ENCODE assay signal across 11 cellular contexts in the genomic region with DNA sequence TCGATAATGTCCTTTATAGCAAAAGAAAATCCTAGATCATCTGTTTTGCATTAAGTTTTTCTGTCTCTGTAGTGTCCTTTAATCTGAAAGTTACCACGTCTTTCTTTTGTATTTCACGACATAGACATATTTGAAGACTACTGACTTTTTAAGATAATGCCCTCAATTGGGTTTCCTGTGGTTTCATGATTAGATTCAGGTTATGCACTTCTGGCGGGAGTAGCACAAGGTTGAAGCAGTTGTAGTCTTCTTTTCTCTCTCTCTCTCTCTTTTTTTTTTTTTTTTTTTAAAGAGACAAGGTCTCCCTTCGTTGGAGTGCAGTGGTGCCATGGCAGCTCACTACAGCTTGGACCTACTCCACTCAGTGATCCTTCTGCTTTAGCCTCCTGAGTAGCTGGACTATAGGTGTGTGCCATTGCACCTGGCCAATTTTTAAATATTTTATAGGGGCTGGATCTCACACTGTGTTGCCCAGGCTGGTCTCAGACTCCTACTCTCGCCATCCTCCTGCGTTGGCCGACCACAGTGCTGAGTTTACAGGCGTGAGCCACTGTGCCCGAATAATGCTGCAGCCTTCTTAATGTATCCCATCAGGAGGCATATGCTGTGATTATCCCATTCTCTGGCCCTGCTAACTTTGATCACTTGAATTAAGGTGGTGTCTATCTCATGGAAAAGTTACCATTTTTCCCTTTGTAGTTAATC. TPM values are rescaled to one million over a fixed set of nuclear protein-coding genes. Genes with fewer than 3 reads are reported as not detected.
A peak's percentile ranks its signal among the peaks of the same experiment; 100 is the strongest.
DNase-seq lines count a peak whose midpoint lies in the region; ATAC-seq and TF ChIP-seq lines count a peak whose summit lies in the region.
"Had no signal": no experiment of that assay in that cellular context is flagged by ENCODE, and none has a peak within 500 bp of the region (broad histone marks: within the 10 kb centered on the region; RNA-seq: fewer than 3 reads in every experiment).

No MANE protein-coding gene starts in this region.

- CTCF ChIA-PET in SK-N-SH (lab: Yijun Ruan, JAX) = no interaction called here
- CTCF ChIA-PET in activated CD8-positive, alpha-beta T cell treated with anti-CD3 and anti-CD28 coated beads for 36 hours (lab: Charles Lee) = interaction anchor here (0.6 to 1.5 kb wide), 3 partner anchors 10 to 39 kb away, joined by 3 to 4 read pairs (median 3); no protein-coding TSS in a partner anchor

- TF ChIP-seq CTCF in SK-N-SH (IDR thresholded peaks at IDR 0.05) (no peak), lung (IDR thresholded peaks at IDR 0.05; ENCODE audit: control extremely low read depth, extremely low read depth) (no peak), gastroesophageal sphincter (IDR thresholded peaks at IDR 0.05) (no peak)
- no peak for TF ChIP-seq CTCF in activated CD8-positive, alpha-beta T cell treated with anti-CD3 and anti-CD28 coated beads for 36 hours (IDR thresholded peaks at IDR 0.05)

- H3K36me3 ChIP-seq in SK-N-SH (replicated peaks in 1 of 2; ENCODE audit: control insufficient read depth in 1 of 2, insufficient read depth in 2 of 2, low read length in 1 of 2) = no peaks in the 10 kb centered on the region
- H3K36me3 ChIP-seq in lung (ENCODE audit: control insufficient read depth in 2 of 2, insufficient read depth in 2 of 2, low read length in 2 of 2) = no peaks in the 10 kb centered on the region
- H3K36me3 ChIP-seq in gastroesophageal sphincter = no peaks in the 10 kb centered on the region
- H3K36me3 ChIP-seq: brain microvascular endothelial cell had no signal

- H3K36me3 Mint-ChIP-seq in activated CD8-positive, alpha-beta T cell treated with anti-CD3 and anti-CD28 coated beads for 36 hours (ENCODE audit: low read depth) = peaks cover 8% of the 10 kb centered on the region

- peak overlapping the region; percentile 81 for H3K4me3 Mint-ChIP-seq in activated CD8-positive, alpha-beta T cell treated with anti-CD3 and anti-CD28 coated beads for 36 hours
- H3K4me3 Mint-ChIP-seq: activated B cell treated with CpG ODN at 0.5 μM for 24 hours had no signal

- H3K27me3 ChIP-seq in SK-N-SH (ENCODE audit: insufficient read depth) (no peaks in the 10 kb centered on the region), lung (ENCODE audit: control insufficient read depth, insufficient read depth) (no peaks in the 10 kb centered on the region), gastroesophageal sphincter (no peaks in the 10 kb centered on the region)
- H3K27me3 ChIP-seq: brain microvascular endothelial cell had no signal

- 88% methylated on average over 10 of the region's 10 CpGs for WGBS in SK-N-SH (ENCODE audit: low lambda C conversion rate)
- WGBS in lung, 2 donors = 84 to 85% methylated on average over 10 of the region's 10 CpGs
- 87 to 90% methylated on average over 8 to 10 of the region's 10 CpGs for WGBS in gastroesophageal sphincter (ENCODE audit: low coverage in 1 of 2), 2 donors

- H3K79me2 ChIP-seq in SK-N-SH (ENCODE audit: insufficient read depth) = peaks cover 67% of the 10 kb centered on the region

- peaks cover 7% of the 10 kb centered on the region for H3F3A ChIP-seq in SK-N-SH (replicated peaks; ENCODE audit: insufficient read depth)

- TF ChIP-seq POLR2A in gastroesophageal sphincter (IDR thresholded peaks at IDR 0.05) = no peak

- DNase-seq in SK-N-SH = no peak
- peak; percentile 27 for DNase-seq in KBM-7
- peak; percentile 44 for DNase-seq in activated CD8-positive, alpha-beta T cell treated with anti-CD3 and anti-CD28 coated beads for 36 hours
- DNase-seq in lung (ENCODE audit: low spot score) = peak; percentile 18
- DNase-seq in NCI-H1694 treated with DMSO at 0.1 percent for 48 hours (lab: John Stamatoyannopoulos, UW) = no peak
- DNase-seq in hypothalamus (lab: John Stamatoyannopoulos, UW) = no peak
- DNase-seq: activated B cell treated with CpG ODN at 0.5 μM for 24 hours, brain microvascular endothelial cell, NCI-H1417 treated with DMSO at 0.1 percent for 48 hours had no signal

- H4K20me1 ChIP-seq in SK-N-SH (ENCODE audit: insufficient read depth) = peaks cover 28% of the 10 kb centered on the region; the same call in 1 of the 2 replicates

- no peak overlapping the region for H3K4me2 ChIP-seq in SK-N-SH

- peak overlapping the region; percentile 90 for H3K27ac Mint-ChIP-seq in activated CD8-positive, alpha-beta T cell treated with anti-CD3 and anti-CD28 coated beads for 36 hours
- H3K27ac Mint-ChIP-seq: activated B cell treated with CpG ODN at 0.5 μM for 24 hours had no signal

- H3K4me1 ChIP-seq in SK-N-SH (ENCODE audit: control insufficient read depth in 1 of 2, insufficient read depth in 2 of 2, low read depth in 1 of 2, low read length in 1 of 2) (peaks cover 8 to 21% of the 10 kb centered on the region in 2 experiments; a peak in 3 of 4 replicates), lung (ENCODE audit: control insufficient read depth in 2 of 2, insufficient read depth in 2 of 2, low read length in 2 of 2) (peaks cover 11 to 22% of the 10 kb centered on the region in 2 donors), gastroesophageal sphincter (peaks cover 0 to 83% (median 19%) of the 10 kb centered on the region in 3 donors)

- no peaks in the 10 kb centered on the region for H3K27me3 Mint-ChIP-seq in activated CD8-positive, alpha-beta T cell treated with anti-CD3 and anti-CD28 coated beads for 36 hours
- H3K27me3 Mint-ChIP-seq: activated B cell treated with CpG ODN at 0.5 μM for 24 hours had no signal

- TF ChIP-seq EP300 in SK-N-SH (IDR thresholded peaks at IDR 0.05; ENCODE audit: borderline replicate concordance in 1 of 2, low read depth in 1 of 2, low read length in 1 of 2) (no peak), gastroesophageal sphincter (IDR thresholded peaks at IDR 0.05) (no peak)

- POLR2A ChIA-PET in SK-N-SH (lab: Yijun Ruan, JAX) = no interaction called here
- POLR2A ChIA-PET in activated CD8-positive, alpha-beta T cell treated with anti-CD3 and anti-CD28 coated beads for 36 hours (lab: Charles Lee) = interaction anchor here (0.6 kb wide), 1 partner anchor 161 kb away, joined by 5 read pairs; no protein-coding TSS in a partner anchor

- H3K4me3 ChIP-seq in SK-N-SH (ENCODE audit: low read depth in 2 of 2, low read length in 1 of 2) = no peak overlapping the region
- H3K4me3 ChIP-seq in lung = no peak overlapping the region
- no peak overlapping the region for H3K4me3 ChIP-seq in gastroesophageal sphincter

- H3K9ac ChIP-seq in SK-N-SH = no peak overlapping the region

- no peaks in the 10 kb centered on the region for H3K9me2 ChIP-seq in SK-N-SH

- H3K27ac ChIP-seq in SK-N-SH (ENCODE audit: low read depth in 2 of 2, low read length in 1 of 2) (no peak overlapping the region), lung (ENCODE audit: low read depth in 1 of 2, low read length in 1 of 2) (no peak overlapping the region), gastroesophageal sphincter (no peak overlapping the region)
- H3K27ac ChIP-seq: brain microvascular endothelial cell had no signal

- no peak for TF ChIP-seq RAD21 in SK-N-SH (IDR thresholded peaks at IDR 0.05; ENCODE audit: low read length)

- ATAC-seq in SK-N-SH treated with all-trans-retinoic acid at 6 μM for 48 hours = no peak
- ATAC-seq in activated CD8-positive, alpha-beta T cell treated with anti-CD3 and anti-CD28 coated beads for 36 hours = peak; percentile 41
- no peak for ATAC-seq in lung (ENCODE audit: insufficient read depth, low FRiP score)
- ATAC-seq in gastroesophageal sphincter = no peak

- intact Hi-C loops in activated CD8-positive, alpha-beta T cell treated with anti-CD3 and anti-CD28 coated beads for 36 hours (cut with micrococcal nuclease) = loop anchor here (5.0 kb wide), 1 partner anchor 34 kb away; no protein-coding TSS in a partner anchor

- in situ Hi-C loops in KBM-7 (cut with MboI; ENCODE audit: low pct_unique_long_range_greater_than_20kb, low sequenced_read_pairs) = no loop called here

- no peak overlapping the region for H2AFZ ChIP-seq in SK-N-SH (ENCODE audit: low read depth)

- H3K4me1 Mint-ChIP-seq in activated CD8-positive, alpha-beta T cell treated with anti-CD3 and anti-CD28 coated beads for 36 hours (ENCODE audit: low read depth) = peaks cover 70% of the 10 kb centered on the region

- no peaks in the 10 kb centered on the region for H3K9me3 Mint-ChIP-seq in activated CD8-positive, alpha-beta T cell treated with anti-CD3 and anti-CD28 coated beads for 36 hours
- H3K9me3 Mint-ChIP-seq: activated B cell treated with CpG ODN at 0.5 μM for 24 hours had no signal

- H3K9me3 ChIP-seq in SK-N-SH (no peaks in the 10 kb centered on the region), lung (ENCODE audit: control insufficient read depth in 2 of 2, insufficient read depth in 1 of 2, low read length in 1 of 2) (no peaks in the 10 kb centered on the region), gastroesophageal sphincter (no peaks in the 10 kb centered on the region)

TF ChIP-seq in SK-N-SH treated with all-trans-retinoic acid at 6 μM for 48 hours, 23 proteins besides CTCF, POLR2A, EP300 and RAD21 (continues in another document):
- TF ChIP-seq, protein P1, sequence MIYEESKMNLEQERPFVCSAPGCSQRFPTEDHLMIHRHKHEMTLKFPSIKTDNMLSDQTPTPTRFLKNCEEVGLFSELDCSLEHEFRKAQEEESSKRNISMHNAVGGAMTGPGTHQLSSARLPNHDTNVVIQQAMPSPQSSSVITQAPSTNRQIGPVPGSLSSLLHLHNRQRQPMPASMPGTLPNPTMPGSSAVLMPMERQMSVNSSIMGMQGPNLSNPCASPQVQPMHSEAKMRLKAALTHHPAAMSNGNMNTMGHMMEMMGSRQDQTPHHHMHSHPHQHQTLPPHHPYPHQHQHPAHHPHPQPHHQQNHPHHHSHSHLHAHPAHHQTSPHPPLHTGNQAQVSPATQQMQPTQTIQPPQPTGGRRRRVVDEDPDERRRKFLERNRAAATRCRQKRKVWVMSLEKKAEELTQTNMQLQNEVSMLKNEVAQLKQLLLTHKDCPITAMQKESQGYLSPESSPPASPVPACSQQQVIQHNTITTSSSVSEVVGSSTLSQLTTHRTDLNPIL (CRISPR knock-in tag; IDR thresholded peaks at IDR 0.05; ENCODE audit: low read depth) = no peak

TF ChIP-seq in SK-N-SH, 30 proteins besides CTCF, POLR2A, EP300 and RAD21 (continues in another document):
- TF ChIP-seq RCOR1 (IDR thresholded peaks at IDR 0.05; ENCODE audit: low read length) = no peak
- TF ChIP-seq, protein P2, sequence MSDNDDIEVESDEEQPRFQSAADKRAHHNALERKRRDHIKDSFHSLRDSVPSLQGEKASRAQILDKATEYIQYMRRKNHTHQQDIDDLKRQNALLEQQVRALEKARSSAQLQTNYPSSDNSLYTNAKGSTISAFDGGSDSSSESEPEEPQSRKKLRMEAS (IDR thresholded peaks at IDR 0.05; ENCODE audit: low read depth) = no peak

RNA-seq across cellular contexts. Expression of a gene that starts 3.9 kb away (rescaled TPM):
- polyA plus RNA-seq in SK-N-SH (2012; rRNA removed) = 15.0 and 18.3 TPM in 2 replicates
- 7.8 and 12.0 TPM in 2 replicates for polyA plus RNA-seq in SK-N-SH (2012; cell fraction: cytosol; rRNA removed)
- 31.3 and 31.4 TPM in 2 replicates for polyA plus RNA-seq in SK-N-SH (2012; cell fraction: nucleus; rRNA removed)
- total RNA-seq in activated CD8-positive, alpha-beta T cell treated with anti-CD3 and anti-CD28 coated beads for 36 hours = 10 to 100 TPM; 46.7 to 46.9 TPM
- total RNA-seq in lung = 10 to 100 TPM; 28.8 to 43.3 TPM
- 10 to 100 TPM in 1 of 2 donors, 1 to 10 TPM in 1; 8.0 to 10.9 TPM for polyA plus RNA-seq in lung
- total RNA-seq in gastroesophageal sphincter = 10 to 100 TPM; 30.2 to 45.1 (median 37.8) TPM

Comparison
In these comparisons a context has a peak if more than half of its experiments do, and no peak if none do; other contexts are left out.
1. DNase-seq: peak in KBM-7 (single experiment), activated CD8-positive, alpha-beta T cell treated with anti-CD3 and anti-CD28 coated beads for 36 hours (single experiment) and lung (single experiment); none in SK-N-SH (single experiment), NCI-H1694 treated with DMSO at 0.1 percent for 48 hours (single experiment) and hypothalamus (0 of 51).